Comparison of ENCODE assay signal across 19 cellular contexts in the genomic region with DNA sequence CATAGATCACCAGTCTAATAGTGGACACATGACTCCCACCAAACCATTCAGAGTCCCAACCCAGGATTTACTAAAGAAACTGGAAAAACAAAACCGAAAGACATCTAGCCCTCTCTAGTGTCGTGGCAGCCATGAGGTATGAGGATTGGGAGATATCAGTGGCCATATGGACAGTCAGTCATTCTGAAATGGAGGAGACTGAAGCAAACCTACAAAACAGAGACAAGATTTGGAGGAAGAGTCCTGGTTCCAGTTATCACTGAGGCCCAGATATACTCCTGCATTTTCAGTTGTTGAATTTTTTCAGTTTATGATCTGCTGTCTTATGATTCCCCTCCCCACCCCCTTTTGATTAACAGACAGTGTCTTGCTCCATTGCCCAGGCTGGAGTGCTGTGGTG. TPM values are rescaled to one million over a fixed set of nuclear protein-coding genes. Genes with fewer than 3 reads are reported as not detected.
A peak's percentile ranks its signal among the peaks of the same experiment; 100 is the strongest.
DNase-seq lines count a peak whose midpoint lies in the region; ATAC-seq, FAIRE-seq and TF ChIP-seq lines count a peak whose summit lies in the region.
"Had no signal": no experiment of that assay in that cellular context is flagged by ENCODE, and none has a peak within 500 bp of the region (broad histone marks: within the 10 kb centered on the region; RNA-seq: fewer than 3 reads in every experiment).

No MANE protein-coding gene starts in this region.

- H3K27ac ChIP-seq in ACC112 (ENCODE audit: low read depth, low read length), result peak overlapping the region; percentile 69
- H3K27ac ChIP-seq in K562 (ENCODE audit: extremely low read depth, low read depth, low read length), result no peak overlapping the region
- peak overlapping the region; percentile 96 for H3K27ac ChIP-seq in foreskin keratinocyte
- H3K27ac ChIP-seq: HL-60 had no signal

- no peak; the same call in 1 of the 2 replicates for TF ChIP-seq EP300 in K562 (IDR thresholded peaks at IDR 0.05; ENCODE audit: low read length)

- H3K27me3 ChIP-seq in ACC112 (ENCODE audit: insufficient read depth, low read length) (no peaks in the 10 kb centered on the region), K562 (ENCODE audit: control insufficient read depth in 2 of 2, insufficient read depth in 2 of 2, low read length in 2 of 2) (no peaks in the 10 kb centered on the region), foreskin keratinocyte (no peaks in the 10 kb centered on the region)

- no peak overlapping the region for H3K4me3 Mint-ChIP-seq in HFFc6
- H3K4me3 Mint-ChIP-seq in stimulated activated naive B cell treated with anti-CD40 and anti-IgM and Interleukin-4, amounts not matched to agents 10 μg/mL and 1 μg/mL and 100 μg/mL, for 72 hours, result no peak overlapping the region
- H3K4me3 Mint-ChIP-seq: CD14-positive monocyte; CD8-positive, alpha-beta T cell; H9 had no signal

- H3K27ac Mint-ChIP-seq in HFFc6, result peak overlapping the region; percentile 64
- no peak overlapping the region for H3K27ac Mint-ChIP-seq in stimulated activated naive B cell treated with anti-CD40 and anti-IgM and Interleukin-4, amounts not matched to agents 10 μg/mL and 1 μg/mL and 100 μg/mL, for 72 hours
- H3K27ac Mint-ChIP-seq: CD14-positive monocyte; CD8-positive, alpha-beta T cell; H9 had no signal

- peak; percentile 6 for FAIRE-seq in K562 (lab: Jason Lieb, UNC)
- FAIRE-seq: A204.1, D721Med, G401.6, GM12891 had no signal

- H3K79me2 ChIP-seq in ACC112 (ENCODE audit: control insufficient read depth, insufficient read depth, low read length, unreplicated experiment), result no peaks in the 10 kb centered on the region
- no peaks in the 10 kb centered on the region for H3K79me2 ChIP-seq in K562 (ENCODE audit: control insufficient read depth, insufficient read depth, low read length)

- CTCF ChIA-PET in K562 (lab: Yijun Ruan, JAX; ENCODE audit: low intra/inter-chr PET ratio), result no interaction called here

- H3K4me1 ChIP-seq in ACC112 (ENCODE audit: control insufficient read depth, insufficient read depth, low read length, unreplicated experiment), result peaks cover 38% of the 10 kb centered on the region
- H3K4me1 ChIP-seq in K562 (replicated peaks in 1 of 2; ENCODE audit: control insufficient read depth in 2 of 2, insufficient read depth in 2 of 2, low read length in 2 of 2), result peaks cover 0 to 6% of the 10 kb centered on the region in 2 experiments; a peak in 2 of 5 replicates
- H3K4me1 ChIP-seq in foreskin keratinocyte, result peaks cover 36% of the 10 kb centered on the region

- H3K36me3 Mint-ChIP-seq in HFFc6 (ENCODE audit: low read depth), result no peaks in the 10 kb centered on the region
- H3K36me3 Mint-ChIP-seq in stimulated activated naive B cell treated with anti-CD40 and anti-IgM and Interleukin-4, amounts not matched to agents 10 μg/mL and 1 μg/mL and 100 μg/mL, for 72 hours, result peaks cover 0 to 1% of the 10 kb centered on the region in 2 donors
- H3K36me3 Mint-ChIP-seq: CD8-positive, alpha-beta T cell had no signal

- in situ Hi-C loops in K562 (cut with MboI), result no loop called here

- DNase-seq in HFFc6 (no peak), K562 (ENCODE audit: extremely low read depth in 1 of 4, low spot score in 3 of 4) (peak in 2 of 4 experiments; percentile 34 to 38), foreskin keratinocyte (no peak), Right ventricle myocardium superior (no peak)
- no peak for DNase-seq in stimulated activated naive B cell treated with anti-CD40 and anti-IgM and Interleukin-4, amounts not matched to agents 10 μg/mL and 1 μg/mL and 100 μg/mL, for 72 hours
- DNase-seq: CD8-positive, alpha-beta T cell; COR-L47; DMS153; DMS79 treated with DMSO at 0.1 percent for 48 hours; GOT3; H9 had no signal

- no peak overlapping the region for H2AFZ ChIP-seq in ACC112 (ENCODE audit: low read length, unreplicated experiment)
- peak overlapping the region; percentile 87 for H2AFZ ChIP-seq in K562 (ENCODE audit: low read depth, low read length)

- H3K9me3 Mint-ChIP-seq in HFFc6, result no peaks in the 10 kb centered on the region
- no peaks in the 10 kb centered on the region for H3K9me3 Mint-ChIP-seq in stimulated activated naive B cell treated with anti-CD40 and anti-IgM and Interleukin-4, amounts not matched to agents 10 μg/mL and 1 μg/mL and 100 μg/mL, for 72 hours
- H3K9me3 Mint-ChIP-seq: CD8-positive, alpha-beta T cell; H9 had no signal

- TF ChIP-seq CTCF in HFFc6 (IDR thresholded peaks at IDR 0.05) (no peak), K562 (IDR thresholded peaks at IDR 0.05 in 2 of 3, conservative IDR thresholded peaks at IDR 0.05 in 1 of 3; ENCODE audit: insufficient read depth in 2 of 3, low read depth in 1 of 3, low read length in 3 of 3) (no peak), foreskin keratinocyte (conservative IDR thresholded peaks at IDR 0.05) (no peak)

- POLR2A ChIA-PET in K562 (lab: Yijun Ruan, JAX), result interaction anchor here (1.1 to 2.0 kb wide), 3 partner anchors 8 to 34 kb away, joined by 3 to 10 read pairs (median 4); partner anchors contain the start of gene RALA

- no peaks in the 10 kb centered on the region for H3K9me1 ChIP-seq in K562 (ENCODE audit: control insufficient read depth, insufficient read depth, low read length)

- intact Hi-C loops in K562 (cut with micrococcal nuclease), result no loop called here
- intact Hi-C loops in Right ventricle myocardium superior (cut with DNase I), result no loop called here

- H3K4me2 ChIP-seq in K562 (ENCODE audit: insufficient read depth, low read length), result no peak overlapping the region; the same call in 1 of the 2 replicates

- no peaks in the 10 kb centered on the region; the same call in 1 of the 2 replicates for H3K27me3 Mint-ChIP-seq in HFFc6 (ENCODE audit: insufficient read depth)
- peaks cover 18 to 23% of the 10 kb centered on the region in 2 donors for H3K27me3 Mint-ChIP-seq in stimulated activated naive B cell treated with anti-CD40 and anti-IgM and Interleukin-4, amounts not matched to agents 10 μg/mL and 1 μg/mL and 100 μg/mL, for 72 hours

- H3K4me3 ChIP-seq in ACC112 (ENCODE audit: low read depth, low read length) (no peak overlapping the region), K562 (no peak overlapping the region)

- H3K4me1 Mint-ChIP-seq in HFFc6 (ENCODE audit: low read depth), result peaks cover 85% of the 10 kb centered on the region
- peaks cover 4 to 15% of the 10 kb centered on the region in 2 donors for H3K4me1 Mint-ChIP-seq in stimulated activated naive B cell treated with anti-CD40 and anti-IgM and Interleukin-4, amounts not matched to agents 10 μg/mL and 1 μg/mL and 100 μg/mL, for 72 hours

- H4K20me1 ChIP-seq in K562 (replicated peaks; ENCODE audit: control insufficient read depth, insufficient read depth, low read length), result no peaks in the 10 kb centered on the region

- ATAC-seq in K562, result peak; percentile 63
- ATAC-seq in foreskin keratinocyte, result no peak
- ATAC-seq in HG03045 (IDR thresholded peaks at IDR 0.05; ENCODE audit: unreplicated experiment), result no peak
- no peak for ATAC-seq in Right ventricle myocardium superior (ENCODE audit: poor library complexity)
- ATAC-seq in stimulated activated naive B cell treated with anti-CD40 and anti-IgM and Interleukin-4, amounts not matched to agents 10 μg/mL and 1 μg/mL and 100 μg/mL, for 72 hours (replicated peaks), result no peak
- ATAC-seq: CD8-positive, alpha-beta T cell had no signal

- no peaks in the 10 kb centered on the region for H3K36me3 ChIP-seq in ACC112 (ENCODE audit: insufficient read depth, low read length)
- H3K36me3 ChIP-seq in K562 (ENCODE audit: control insufficient read depth, insufficient read depth, low read length), result no peaks in the 10 kb centered on the region

- no peak overlapping the region for H3K9ac ChIP-seq in K562 (ENCODE audit: insufficient read depth in 1 of 2, low read depth in 2 of 2, low read length in 2 of 2)

- no peaks in the 10 kb centered on the region for H3K9me3 ChIP-seq in K562 (replicated peaks; ENCODE audit: control insufficient read depth, insufficient read depth, low read depth, low read length)

- TF ChIP-seq POLR2A in K562 (conservative IDR thresholded peaks at IDR 0.05), result no peak

- BruUV-seq in K562 (replicated peaks; lab: Mats Ljungman, UMichigan), result no TSS peak

- TF ChIP-seq RAD21 in K562 (CRISPR knock-in tag; conservative IDR thresholded peaks at IDR 0.05 in 1 of 2, IDR thresholded peaks at IDR 0.05 in 1 of 2), result no peak

- WGBS in K562 (ENCODE audit: insufficient coverage, low coverage, missing lambda C conversion rate), result 12% methylated on average over 2 of the region's 2 CpGs

RNA-seq across cellular contexts. Expression of gene RALA, which starts 9.1 kb away (rescaled TPM):
- total RNA-seq in HFFc6 (2021; fragmentation: NEBNext Ultra II Directional; extraction: Animal tissue kit (Norgen Biotek cat#: 25700)), result 10 to 100 TPM; 43.3 to 53.9 (median 45.7) TPM
- total RNA-seq in K562 (2011; cell fraction: chromatin; rRNA removed; ENCODE audit: low replicate concordance), result 8.4 and 9.2 TPM in 2 replicates
- total RNA-seq in K562 (2011; cell fraction: nucleolus; rRNA removed), result 8.0 and 11.1 TPM in 2 replicates
- 10.6 and 21.0 TPM in 2 replicates for total RNA-seq in K562 (2011; cell fraction: nucleoplasm; rRNA removed)
- total RNA-seq in K562 (2014; rRNA removed) (7.7 and 9.7 TPM in 2 replicates), K562 (2014; rRNA removed; fragmentation: Illumina TruSeq; extraction: Trizol) (25.7 and 27.1 TPM in 2 replicates), K562 (2015; rRNA removed; fragmentation: Illumina TruSeq; extraction: Trizol) (21.5 and 25.6 TPM in 2 replicates), K562 (2021) (25.9 and 26.1 TPM in 2 replicates), foreskin keratinocyte (66.7 and 79.3 TPM in 2 replicates), Right ventricle myocardium superior (38.0 TPM)
- polyA plus RNA-seq in K562 (2011; rRNA removed) (21.8 and 27.7 TPM in 2 replicates), K562 (2014; fragmentation: Illumina TruSeq; extraction: Trizol) (23.8 and 28.0 TPM in 2 replicates), K562 (2014; fragmentation: Nextera tagmentation; extraction: Ambion mirVana) (1 to 10 TPM; 7.2 to 9.7 TPM), K562 (2014; rRNA removed) (25.9 and 27.8 TPM in 2 replicates), foreskin keratinocyte (54.8 and 62.8 TPM in 2 replicates)
- 6.7 and 9.2 TPM in 2 replicates for polyA plus RNA-seq in K562 (2011; cell fraction: cytosol; rRNA removed)
- 5.5 and 6.9 TPM in 2 replicates for polyA plus RNA-seq in K562 (2011; cell fraction: nucleus; rRNA removed)
- 27.7 and 49.2 TPM in 2 replicates for polyA plus RNA-seq in K562 (2012)
- polyA minus RNA-seq in K562 (2011; rRNA and poly(A)+ RNA removed), result 44.3 and 45.6 TPM in 2 replicates
- 16.7 and 18.3 TPM in 2 replicates for polyA minus RNA-seq in K562 (2011; cell fraction: cytosol; rRNA and poly(A)+ RNA removed)
- polyA minus RNA-seq in K562 (2011; cell fraction: nucleus; rRNA and poly(A)+ RNA removed), result 10.5 and 14.3 TPM in 2 replicates

RNA-seq across cellular contexts. Expression of gene YAE1, which starts 48.1 kb away (rescaled TPM):
- total RNA-seq in HFFc6 (2021; fragmentation: NEBNext Ultra II Directional; extraction: Animal tissue kit (Norgen Biotek cat#: 25700)), result 10 to 100 TPM; 21.6 to 25.4 (median 23.0) TPM
- 15.3 and 52.6 TPM in 2 replicates for total RNA-seq in K562 (2011; cell fraction: chromatin; rRNA removed; ENCODE audit: low replicate concordance)
- 11.7 and 19.3 TPM in 2 replicates for total RNA-seq in K562 (2011; cell fraction: nucleolus; rRNA removed)
- total RNA-seq in K562 (2011; cell fraction: nucleoplasm; rRNA removed), result 28.8 and 50.9 TPM in 2 replicates
- total RNA-seq in K562 (2014; rRNA removed), result 16.3 and 29.6 TPM in 2 replicates
- total RNA-seq in K562 (2014; rRNA removed; fragmentation: Illumina TruSeq; extraction: Trizol), result 28.5 and 30.1 TPM in 2 replicates
- 28.1 and 29.5 TPM in 2 replicates for total RNA-seq in K562 (2015; rRNA removed; fragmentation: Illumina TruSeq; extraction: Trizol)
- 15.2 and 17.9 TPM in 2 replicates for total RNA-seq in K562 (2021)
- polyA plus RNA-seq in K562 (2011; rRNA removed), result 27.3 and 41.2 TPM in 2 replicates
- polyA plus RNA-seq in K562 (2011; cell fraction: cytosol; rRNA removed), result 5.7 and 11.3 TPM in 2 replicates
- polyA plus RNA-seq in K562 (2011; cell fraction: nucleus; rRNA removed), result 23.0 and 30.6 TPM in 2 replicates
- polyA plus RNA-seq in K562 (2012), result 16.8 and 21.2 TPM in 2 replicates
- 23.4 and 27.4 TPM in 2 replicates for polyA plus RNA-seq in K562 (2014; fragmentation: Illumina TruSeq; extraction: Trizol)
- polyA plus RNA-seq in K562 (2014; fragmentation: Nextera tagmentation; extraction: Ambion mirVana), result 10 to 100 TPM; 60.6 to 63.4 TPM
- polyA plus RNA-seq in K562 (2014; rRNA removed), result 35.0 and 36.7 TPM in 2 replicates
- polyA minus RNA-seq in K562 (2011; rRNA and poly(A)+ RNA removed), result 37.4 and 49.6 TPM in 2 replicates
- 8.2 and 9.3 TPM in 2 replicates for polyA minus RNA-seq in K562 (2011; cell fraction: cytosol; rRNA and poly(A)+ RNA removed)
- 29.8 and 56.1 TPM in 2 replicates for polyA minus RNA-seq in K562 (2011; cell fraction: nucleus; rRNA and poly(A)+ RNA removed)
- total RNA-seq in foreskin keratinocyte, result 24.0 and 24.8 TPM in 2 replicates
- polyA plus RNA-seq in foreskin keratinocyte, result 22.3 and 24.4 TPM in 2 replicates
- 14.6 TPM for total RNA-seq in Right ventricle myocardium superior
